Comparison of ENCODE assay signal across 8 cellular contexts in the genomic region with DNA sequence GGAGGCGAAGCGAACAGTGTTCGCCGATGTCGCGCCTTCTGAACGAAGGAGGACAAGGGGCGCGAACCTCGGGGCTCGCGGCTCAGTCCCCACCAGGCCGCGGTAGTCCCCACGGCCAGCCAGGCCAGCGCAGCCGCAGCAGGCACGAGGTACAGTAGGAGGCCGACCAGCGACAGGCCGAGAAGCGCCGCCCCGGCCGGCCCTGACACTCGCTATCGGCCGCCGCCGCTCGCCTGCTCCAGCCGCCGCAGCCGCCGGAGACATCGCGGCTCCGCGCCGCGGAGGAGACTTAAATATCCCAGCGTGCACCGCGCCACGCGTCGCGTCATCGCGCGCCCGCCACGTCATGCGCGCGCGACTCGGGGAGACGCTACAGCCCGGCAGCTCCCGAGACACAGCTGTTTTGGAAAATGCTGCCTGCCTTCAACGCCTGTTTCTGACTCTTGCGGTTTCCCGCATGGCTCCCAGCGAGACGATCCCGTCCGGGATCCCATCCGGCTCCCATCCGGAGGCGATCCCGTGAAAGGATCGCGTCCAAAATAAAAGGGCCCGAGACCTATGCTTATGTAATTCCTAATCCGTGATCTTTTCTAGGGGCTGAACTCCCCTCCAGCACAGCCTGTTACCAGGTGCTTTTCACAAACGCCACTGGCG. TPM values are rescaled to one million over a fixed set of nuclear protein-coding genes. Genes with fewer than 3 reads are reported as not detected.
A peak's percentile ranks its signal among the peaks of the same experiment; 100 is the strongest.
DNase-seq lines count a peak whose midpoint lies in the region; ATAC-seq and TF ChIP-seq lines count a peak whose summit lies in the region.
"Not testable (repeated sequence)": the region's sequence is repeated elsewhere in the genome, so short reads cannot be mapped to it uniquely, and the experiment has no call there.

A gene (minus strand): TSS at position 291 of the 654 bp plus-strand sequence. CDS start 1,215 bp downstream, outside the sequence.

- not testable (repeated sequence) for H3K27me3 ChIP-seq in breast epithelium, hepatocyte

- peak within 1 kb of the TSS; percentile 92 for H2AFZ ChIP-seq in hepatocyte

- H3K79me2 ChIP-seq in hepatocyte, result not testable (repeated sequence)

- 2% methylated on average over 14 of the region's 78 CpGs for WGBS in hepatocyte (ENCODE audit: low lambda C conversion rate, missing lambda C conversion rate)

- intact Hi-C loops in breast epithelium (cut with DNase I; ENCODE audit: low total_unique reads), result not testable (repeated sequence)

- H4K20me1 ChIP-seq in hepatocyte (ENCODE audit: insufficient read depth, poor library complexity, severe bottlenecking), result not testable (repeated sequence)

- not testable (repeated sequence) for H3K36me3 ChIP-seq in breast epithelium; hepatocyte (replicated peaks; ENCODE audit: insufficient read depth, low read depth)

- not testable (repeated sequence) for H3K9me3 ChIP-seq in breast epithelium; hepatocyte (ENCODE audit: low read depth)

- H3K27ac ChIP-seq in breast epithelium, result peak within 1 kb of the TSS; percentile 80 to 89
- peak within 1 kb of the TSS; percentile 99 for H3K27ac ChIP-seq in hepatocyte

- TF ChIP-seq CTCF in breast epithelium (IDR thresholded peaks at IDR 0.05); hepatocyte (IDR thresholded peaks at IDR 0.05; ENCODE audit: poor library complexity): not testable (repeated sequence)

- peak within 1 kb of the TSS; percentile 51 to 75 (median 56) for H3K4me3 ChIP-seq in breast epithelium
- H3K4me3 ChIP-seq in hepatocyte, result peak within 1 kb of the TSS; percentile 85

- not testable (repeated sequence) for H3K4me1 ChIP-seq in breast epithelium; hepatocyte (ENCODE audit: insufficient read depth)

- DNase-seq in M059J (ENCODE audit: low read depth) (peak; percentile 30), pons (ENCODE audit: low spot score) (peak; percentile 19)
- DNase-seq in activated CD4-positive, CD25-positive, alpha-beta regulatory T cell treated with anti-CD3 and anti-CD28 coated beads, Interleukin-2, amount 50 U/mL, for 72 hours, result peak; percentile 62
- not testable (repeated sequence) for DNase-seq in breast epithelium (ENCODE audit: low spot score in 2 of 2); hepatocyte (ENCODE audit: low spot score); ureter (ENCODE audit: low spot score)

- ATAC-seq in GM18517 (IDR thresholded peaks at IDR 0.05; ENCODE audit: unreplicated experiment), result peak; percentile 88
- ATAC-seq in HG02642 (IDR thresholded peaks at IDR 0.05; ENCODE audit: poor library complexity, unreplicated experiment), result peak; percentile 87

- peak; percentile 36 for TF ChIP-seq POLR2A in breast epithelium (IDR thresholded peaks at IDR 0.05)

- peak within 1 kb of the TSS; percentile 81 for H3K4me2 ChIP-seq in hepatocyte

- not testable (repeated sequence) for H3K9me2 ChIP-seq in hepatocyte (replicated peaks; ENCODE audit: insufficient read depth)

RNA-seq across cellular contexts. Expression of the gene that starts here (rescaled TPM):
- total RNA-seq in M059J (2014; rRNA removed; shearing (Covaris generic)), result 5.7 and 7.3 TPM in 2 replicates
- total RNA-seq in breast epithelium (1 to 10 TPM; 3.4 to 7.2 (median 6.6) TPM), hepatocyte (0.28 and 0.67 TPM in 2 replicates), ureter (23.7 TPM)
- 8.7 and 10.5 TPM in 2 replicates for polyA plus RNA-seq in hepatocyte
